In genomic region chrX:109732780-109733657, GRCh38 we compare ENCODE assay signal across 8 cellular contexts. TPM values are rescaled to one million over a fixed set of nuclear protein-coding genes. Genes with fewer than 3 reads are reported as not detected.
A peak's percentile ranks its signal among the peaks of the same experiment; 100 is the strongest.
DNase-seq lines count a peak whose midpoint lies in the region; ATAC-seq, FAIRE-seq and TF ChIP-seq lines count a peak whose summit lies in the region.

TSS of gene ACSL4 (minus strand) at chrX:109733257. CDS start at chrX:109683363, 49,894 bp downstream.

- TF ChIP-seq CTCF in GM13977 (IDR thresholded peaks at IDR 0.05; ENCODE audit: extremely low read depth, insufficient read depth, missing control alignments) (no peak), right atrium auricular region (IDR thresholded peaks at IDR 0.05) (no peak)

- no peaks in the 10 kb centered on the region for H3K9me3 Mint-ChIP-seq in T-helper 2 cell treated with Interferon-gamma antibody and Interleukin-4, amounts not matched to agents 5 μg/mL and 100 μg/mL, for 36 hours

- H3K4me1 Mint-ChIP-seq in T-helper 2 cell treated with Interferon-gamma antibody and Interleukin-4, amounts not matched to agents 5 μg/mL and 100 μg/mL, for 36 hours (ENCODE audit: low read depth) = peaks cover 32% of the 10 kb centered on the region

- ATAC-seq in HG02870 (IDR thresholded peaks at IDR 0.05; ENCODE audit: unreplicated experiment) = peak; percentile 73

- H3K27ac Mint-ChIP-seq in T-helper 2 cell treated with Interferon-gamma antibody and Interleukin-4, amounts not matched to agents 5 μg/mL and 100 μg/mL, for 36 hours = peak within 1 kb of the TSS; percentile 98

- in situ Hi-C loops in GM13977 (cut with MboI; ENCODE audit: low pct_unique_long_range_greater_than_20kb, low sequenced_read_pairs, unreplicated experiment) = no loop called here

- H3K27ac ChIP-seq in right atrium auricular region = peak within 1 kb of the TSS; percentile 78 to 85

- no peaks in the 10 kb centered on the region for H3K27me3 ChIP-seq in right atrium auricular region

- DNase-seq in GM13977 (ENCODE audit: low spot score) = peak; percentile 82
- DNase-seq in NCI-H187 treated with DMSO at 0.1 percent for 48 hours (lab: John Stamatoyannopoulos, UW) = peak; percentile 17
- DNase-seq in T-helper 2 cell treated with Interferon-gamma antibody and Interleukin-4, amounts not matched to agents 5 μg/mL and 100 μg/mL, for 36 hours (ENCODE audit: low spot score) = peak; percentile 85
- DNase-seq in anterior cingulate cortex (lab: John Stamatoyannopoulos, UW) = peak; percentile 11 to 87 (median 74)
- DNase-seq in right atrium auricular region (ENCODE audit: low spot score) = peak; percentile 77
- peak; percentile 83 for DNase-seq in putamen (ENCODE audit: low spot score)
- DNase-seq in urothelium cell line (ENCODE audit: low spot score) = peak; percentile 73

- peak within 1 kb of the TSS; percentile 54 to 65 for H3K4me3 ChIP-seq in right atrium auricular region

- H3K36me3 ChIP-seq in right atrium auricular region = no peaks in the 10 kb centered on the region

- H3K36me3 Mint-ChIP-seq in T-helper 2 cell treated with Interferon-gamma antibody and Interleukin-4, amounts not matched to agents 5 μg/mL and 100 μg/mL, for 36 hours (ENCODE audit: low read depth) = peaks cover 21% of the 10 kb centered on the region

- peak within 1 kb of the TSS; percentile 97 for H3K4me3 Mint-ChIP-seq in T-helper 2 cell treated with Interferon-gamma antibody and Interleukin-4, amounts not matched to agents 5 μg/mL and 100 μg/mL, for 36 hours

- no peaks in the 10 kb centered on the region for H3K27me3 Mint-ChIP-seq in T-helper 2 cell treated with Interferon-gamma antibody and Interleukin-4, amounts not matched to agents 5 μg/mL and 100 μg/mL, for 36 hours (ENCODE audit: low read depth)

- no peak for FAIRE-seq in urothelium cell line (lab: Jason Lieb, UNC)

- H3K4me1 ChIP-seq in right atrium auricular region = no peaks in the 10 kb centered on the region

- no peaks in the 10 kb centered on the region for H3K9me3 ChIP-seq in right atrium auricular region

RNA-seq across cellular contexts. Expression of gene ACSL4, which starts in this region (rescaled TPM):
- 10 to 100 TPM; 40.5 to 45.5 TPM for total RNA-seq in right atrium auricular region

Comparison
In these comparisons a context has a peak if more than half of its experiments do, and no peak if none do; other contexts are left out.
1. Peak in every context shown above with its lines: DNase-seq, ATAC-seq, H3K4me3 ChIP-seq and H3K27ac ChIP-seq.
2. DNase-seq: peak in every context shown above with its lines; median percentile 85 in T-helper 2 cell treated with Interferon-gamma antibody and Interleukin-4, amounts not matched to agents 5 μg/mL and 100 μg/mL, for 36 hours; 83 in putamen; 82 in GM13977; 77 in right atrium auricular region; 74 in anterior cingulate cortex; 73 in urothelium cell line; 17 in NCI-H187 treated with DMSO at 0.1 percent for 48 hours.